ENCODE assay signal across 11 cellular contexts in the genomic region with DNA sequence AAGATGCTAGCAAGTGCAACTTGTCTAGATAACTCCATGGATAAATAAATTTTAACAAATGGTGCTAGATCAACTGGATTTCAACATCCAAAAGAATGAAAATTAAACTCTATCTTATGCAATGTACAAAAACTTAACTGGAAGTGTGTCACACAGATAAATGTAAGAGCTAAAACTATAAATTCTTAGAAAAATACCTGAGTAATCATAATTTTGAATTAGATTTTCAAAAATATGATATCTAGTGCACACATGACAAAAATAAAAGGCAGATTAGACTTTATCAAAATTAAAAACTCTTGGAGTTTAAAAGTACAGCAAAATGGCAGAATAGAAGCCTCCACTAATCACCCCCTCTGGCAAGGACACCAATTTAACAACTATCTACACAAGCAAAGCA.
"Had no signal": no experiment of that assay in that cellular context is flagged by ENCODE, and none has a peak within 500 bp of the region (broad histone marks: within the 10 kb centered on the region; RNA-seq: fewer than 3 reads in every experiment).

No MANE protein-coding gene starts in this region.

- H3K9me3 ChIP-seq: HAP-1 had no signal

- H3K9ac ChIP-seq: GM23248 had no signal

- H3K27ac ChIP-seq: GM23248 had no signal

- FAIRE-seq: H1, H54 had no signal

- ATAC-seq: GM23338, HCT116 had no signal

- H2AFZ ChIP-seq: GM23248, GM23338 had no signal

- H3K36me3 ChIP-seq: HAP-1 had no signal

- H3K4me2 ChIP-seq: GM23338 had no signal

- DNase-seq: GM23248, GOT3, H7, H9, HCEC 1CT, HFFc6 had no signal

- H3K4me1 ChIP-seq: HAP-1 had no signal

- H3K4me3 ChIP-seq: GM23248, GM23338, HAP-1 had no signal
